In genomic region chr10:117137031-117137910, GRCh38 we compare ENCODE assay signal across 10 cellular contexts. TPM values are rescaled to one million over a fixed set of nuclear protein-coding genes. Genes with fewer than 3 reads are reported as not detected.
DNase-seq lines count a peak whose midpoint lies in the region; ATAC-seq and TF ChIP-seq lines count a peak whose summit lies in the region.
"Had no signal": no experiment of that assay in that cellular context is flagged by ENCODE, and none has a peak within 500 bp of the region (broad histone marks: within the 10 kb centered on the region; RNA-seq: fewer than 3 reads in every experiment).

No MANE protein-coding gene starts in this region.

- H3K27ac ChIP-seq in PC-3 (ENCODE audit: low read length), result no peak overlapping the region

- no TSS peak for BruUV-seq in PC-3 (replicated peaks; lab: Mats Ljungman, UMichigan)

- H3K27me3 Mint-ChIP-seq in progenitor cell of endocrine pancreas, result peaks cover 87% of the 10 kb centered on the region

- no peaks in the 10 kb centered on the region for H3K36me3 Mint-ChIP-seq in progenitor cell of endocrine pancreas (ENCODE audit: insufficient read depth)

- H3K9me3 ChIP-seq in PC-3 (ENCODE audit: low read length), result no peaks in the 10 kb centered on the region

- H2AFZ ChIP-seq in PC-3 (ENCODE audit: low read length), result peak overlapping the region; percentile 81

- H3K79me2 ChIP-seq in PC-3 (ENCODE audit: low read length), result no peaks in the 10 kb centered on the region

- peaks cover 14% of the 10 kb centered on the region for H3K4me1 Mint-ChIP-seq in progenitor cell of endocrine pancreas (ENCODE audit: low read depth)

- intact Hi-C loops in PC-3 (cut with micrococcal nuclease), result no loop called here

- peak overlapping the region; percentile 61 for H3K4me3 Mint-ChIP-seq in progenitor cell of endocrine pancreas (ENCODE audit: low read depth)

- H4K20me1 ChIP-seq in PC-3 (ENCODE audit: low read length), result no peaks in the 10 kb centered on the region

- peak; percentile 72 for ATAC-seq in PC-3
- no peak for ATAC-seq in GM19324 (IDR thresholded peaks at IDR 0.05; ENCODE audit: low FRiP score, unreplicated experiment)
- ATAC-seq in GM19452 (IDR thresholded peaks at IDR 0.05; ENCODE audit: unreplicated experiment), result no peak
- no peak for ATAC-seq in HG02798 (IDR thresholded peaks at IDR 0.05; ENCODE audit: poor library complexity, unreplicated experiment)

- peak overlapping the region; percentile 91 for H3K4me2 ChIP-seq in PC-3 (ENCODE audit: low read length)

- H3K36me3 ChIP-seq in PC-3 (ENCODE audit: low read depth, low read length), result no peaks in the 10 kb centered on the region

- peaks cover 22% of the 10 kb centered on the region for H3K27me3 ChIP-seq in PC-3 (ENCODE audit: low read length)

- no peak overlapping the region for H3K27ac Mint-ChIP-seq in progenitor cell of endocrine pancreas

- H3K4me3 ChIP-seq in PC-3 (ENCODE audit: low read length), result peak overlapping the region; percentile 75
- peak overlapping the region; percentile 25 for H3K4me3 ChIP-seq in fibroblast of villous mesenchyme (ENCODE audit: low read depth, low read length)

- DNase-seq in Daoy (ENCODE audit: low read depth) (peak; percentile 70), PC-3 (peak; percentile 51), fibroblast of villous mesenchyme (ENCODE audit: low read depth) (no peak), progenitor cell of endocrine pancreas (ENCODE audit: low spot score, unreplicated experiment) (no peak)
- no peak for DNase-seq in effector CD4-positive, alpha-beta T cell
- DNase-seq: activated CD4-positive, alpha-beta T cell treated with anti-CD3 and anti-CD28 coated beads, Interleukin-2, amount 50 U/mL, for 1 hour had no signal

- H3K9me3 Mint-ChIP-seq in progenitor cell of endocrine pancreas (ENCODE audit: low read depth), result no peaks in the 10 kb centered on the region

- H3K4me1 ChIP-seq in PC-3 (ENCODE audit: insufficient read depth, low read length), result peaks cover 9% of the 10 kb centered on the region; the same call in 1 of the 2 replicates

- H3K9me2 ChIP-seq in PC-3 (replicated peaks; ENCODE audit: low read length), result no peaks in the 10 kb centered on the region

- H3K9ac ChIP-seq in PC-3 (ENCODE audit: low read length), result peak overlapping the region; percentile 25; the same call in 1 of the 2 replicates

- POLR2A ChIA-PET in PC-3 (lab: Charles Lee; ENCODE audit: unreplicated experiment), result no interaction called here

- TF ChIP-seq CTCF in PC-3 (conservative IDR thresholded peaks at IDR 0.05; ENCODE audit: low read depth, low read length), result no peak
- no peak for TF ChIP-seq CTCF in fibroblast of villous mesenchyme (IDR thresholded peaks at IDR 0.05; ENCODE audit: insufficient read depth, low read depth, low read length)
- TF ChIP-seq CTCF in progenitor cell of endocrine pancreas (IDR thresholded peaks at IDR 0.05; ENCODE audit: unreplicated experiment), result no peak

- H3F3A ChIP-seq in PC-3 (ENCODE audit: low read length, unreplicated experiment), result no peaks in the 10 kb centered on the region

- CTCF ChIA-PET in PC-3 (lab: Charles Lee), result no interaction called here

RNA-seq across cellular contexts. Expression of gene VAX1, which starts 0.8 kb away (rescaled TPM):
- total RNA-seq in Daoy (2014; rRNA removed; shearing (Covaris generic)), result 1.0 and 2.3 TPM in 2 replicates
- total RNA-seq in PC-3 (2014; rRNA removed) (0.12 and 0.98 TPM in 2 replicates), fibroblast of villous mesenchyme (not detected in 2 replicates), progenitor cell of endocrine pancreas (not detected in 2 replicates)
- total RNA-seq: renal cortical epithelial cell had no signal

Comparison
In these comparisons a context has a peak if more than half of its experiments do, and no peak if none do; other contexts are left out.
1. DNase-seq: peak in Daoy (single experiment) and PC-3 (single experiment); none in fibroblast of villous mesenchyme (single experiment), progenitor cell of endocrine pancreas (single experiment) and effector CD4-positive, alpha-beta T cell (single experiment).